Comparison of ENCODE assay signal across 21 cellular contexts in genomic region chr4:123073650-123074049, GRCh38.
A peak's percentile ranks its signal among the peaks of the same experiment; 100 is the strongest.
DNase-seq lines count a peak whose midpoint lies in the region; ATAC-seq and TF ChIP-seq lines count a peak whose summit lies in the region.
"Had no signal": no experiment of that assay in that cellular context is flagged by ENCODE, and none has a peak within 500 bp of the region (broad histone marks: within the 10 kb centered on the region; RNA-seq: fewer than 3 reads in every experiment).

No MANE protein-coding gene starts in this region.

- H3K9me3 ChIP-seq in neural progenitor cell (ENCODE audit: low read depth), result no peaks in the 10 kb centered on the region

- H3K4me3 ChIP-seq in neural progenitor cell, result no peak overlapping the region
- H3K4me3 ChIP-seq: PC-9 had no signal

- H3K4me2 ChIP-seq in neural progenitor cell, result no peak overlapping the region
- H3K4me2 ChIP-seq: PC-9 had no signal

- H3K4me1 Mint-ChIP-seq in neural progenitor cell, result no peaks in the 10 kb centered on the region

- no peaks in the 10 kb centered on the region for H3K27me3 ChIP-seq in neural progenitor cell

- H3K4me3 Mint-ChIP-seq in neural progenitor cell, result no peak overlapping the region
- H3K4me3 Mint-ChIP-seq: HFFc6 had no signal

- peaks cover 8% of the 10 kb centered on the region for H3K36me3 Mint-ChIP-seq in neural progenitor cell

- no peaks in the 10 kb centered on the region for H3K79me2 ChIP-seq in neural progenitor cell (ENCODE audit: low read depth)

- H3K27me3 Mint-ChIP-seq in neural progenitor cell (ENCODE audit: insufficient read depth, low read depth), result no peaks in the 10 kb centered on the region

- DNase-seq in neural progenitor cell (ENCODE audit: low spot score) (no peak), mesenteric fat pad (ENCODE audit: low spot score) (no peak), GF-D8 (lab: John Stamatoyannopoulos, UW) (no peak)
- DNase-seq: ACHN, AML-193, DND-41, H7, HFFc6, Kasumi-1, MM.1S, NCI-H1092, NCI-H1436 treated with DMSO at 0.1 percent for 48 hours, NCI-H2029, NCI-H345, NCI-H526, PC-9 had no signal

- TF ChIP-seq CTCF in neural progenitor cell (IDR thresholded peaks at IDR 0.05), result no peak

- no peaks in the 10 kb centered on the region for H3K4me1 ChIP-seq in neural progenitor cell

- H3K36me3 ChIP-seq in neural progenitor cell, result no peaks in the 10 kb centered on the region

- no peak overlapping the region for H3K27ac Mint-ChIP-seq in neural progenitor cell
- H3K27ac Mint-ChIP-seq: HFFc6 had no signal

- H4K20me1 ChIP-seq in neural progenitor cell (ENCODE audit: low read depth), result no peaks in the 10 kb centered on the region

- H2AFZ ChIP-seq in neural progenitor cell (replicated peaks), result no peak overlapping the region
- H2AFZ ChIP-seq: PC-9 had no signal

- ATAC-seq in GM18873 (IDR thresholded peaks at IDR 0.05; ENCODE audit: low FRiP score, unreplicated experiment), result peak; percentile 85
- ATAC-seq in GM21529 (IDR thresholded peaks at IDR 0.05; ENCODE audit: unreplicated experiment), result peak; percentile 72
- peak; percentile 80 for ATAC-seq in HG02981 (IDR thresholded peaks at IDR 0.05; ENCODE audit: unreplicated experiment)
- ATAC-seq in GM18909 (IDR thresholded peaks at IDR 0.05; ENCODE audit: poor library complexity, unreplicated experiment), result no peak

- no peaks in the 10 kb centered on the region for H3K9me3 Mint-ChIP-seq in neural progenitor cell
- H3K9me3 Mint-ChIP-seq: HFFc6 had no signal

- H3K9ac ChIP-seq in neural progenitor cell, result no peak overlapping the region

- H3F3A ChIP-seq in neural progenitor cell (ENCODE audit: low read depth), result no peaks in the 10 kb centered on the region

- no peak overlapping the region for H3K27ac ChIP-seq in neural progenitor cell
- H3K27ac ChIP-seq: C4-2B, PC-9 had no signal
